Comparison of ENCODE assay signal across 11 cellular contexts in the genomic region with DNA sequence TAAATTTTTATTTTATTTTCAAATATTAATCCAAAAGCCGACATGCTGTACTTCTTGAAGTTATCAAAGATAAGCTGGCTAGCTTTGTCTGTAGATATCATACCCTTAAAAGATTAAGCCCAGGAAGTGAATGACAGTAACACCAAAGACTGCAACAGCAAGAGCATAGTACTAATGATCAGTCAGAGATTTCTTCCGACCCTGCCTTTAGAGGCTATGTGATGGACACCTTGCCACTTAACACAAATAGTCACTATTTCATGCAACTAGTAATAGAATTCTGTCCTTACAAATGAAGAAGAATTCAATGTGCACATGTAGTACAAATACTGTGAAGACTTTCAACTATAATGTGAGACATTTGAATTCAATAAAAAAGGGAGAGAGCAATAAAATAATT. TPM values are rescaled to one million over a fixed set of nuclear protein-coding genes. Genes with fewer than 3 reads are reported as not detected.
A peak's percentile ranks its signal among the peaks of the same experiment; 100 is the strongest.
DNase-seq lines count a peak whose midpoint lies in the region; ATAC-seq and TF ChIP-seq lines count a peak whose summit lies in the region.
"Had no signal": no experiment of that assay in that cellular context is flagged by ENCODE, and none has a peak within 500 bp of the region (broad histone marks: within the 10 kb centered on the region; RNA-seq: fewer than 3 reads in every experiment).

No MANE protein-coding gene starts in this region.

- H3F3A ChIP-seq in MM.1S (ENCODE audit: insufficient read depth, low read length) = no peaks in the 10 kb centered on the region

- H3K9me3 ChIP-seq in upper lobe of right lung (no peaks in the 10 kb centered on the region), MM.1S (replicated peaks; ENCODE audit: insufficient read depth, low read length) (no peaks in the 10 kb centered on the region)

- no peaks in the 10 kb centered on the region for H3K36me3 ChIP-seq in upper lobe of right lung
- H3K36me3 ChIP-seq in MM.1S (replicated peaks; ENCODE audit: insufficient read depth, low read length) = no peaks in the 10 kb centered on the region

- H2AFZ ChIP-seq in MM.1S (ENCODE audit: low read length) = no peak overlapping the region

- no peak overlapping the region for H3K4me3 ChIP-seq in upper lobe of right lung
- no peak overlapping the region for H3K4me3 ChIP-seq in MM.1S (ENCODE audit: low read length)

- no peaks in the 10 kb centered on the region for H3K9me3 Mint-ChIP-seq in activated naive CD4-positive, alpha-beta T cell treated with anti-CD3 and anti-CD28 coated beads for 36 hours
- no peaks in the 10 kb centered on the region for H3K9me3 Mint-ChIP-seq in activated CD4-positive, alpha-beta memory T cell treated with anti-CD3 and anti-CD28 coated beads for 36 hours
- no peaks in the 10 kb centered on the region for H3K9me3 Mint-ChIP-seq in memory B cell

- TF ChIP-seq CTCF in upper lobe of right lung (IDR thresholded peaks at IDR 0.05) (no peak), MM.1S (IDR thresholded peaks at IDR 0.05; ENCODE audit: low read length) (no peak)

- no peaks in the 10 kb centered on the region for H3K9me2 ChIP-seq in MM.1S (replicated peaks; ENCODE audit: insufficient read depth, low read length)

- CTCF ChIA-PET in activated naive CD4-positive, alpha-beta T cell treated with anti-CD3 and anti-CD28 coated beads for 36 hours (lab: Charles Lee) = interaction anchor here (0.8 kb wide), 1 partner anchor 16 kb away, joined by 3 read pairs; no protein-coding TSS in a partner anchor
- CTCF ChIA-PET in activated CD4-positive, alpha-beta memory T cell treated with anti-CD3 and anti-CD28 coated beads for 36 hours (lab: Charles Lee) = no interaction called here

- H3K27ac ChIP-seq in upper lobe of right lung (peak overlapping the region; percentile 86), MM.1S (ENCODE audit: low read length) (no peak overlapping the region)

- peaks cover 42% of the 10 kb centered on the region for H3K4me1 ChIP-seq in upper lobe of right lung
- no peaks in the 10 kb centered on the region for H3K4me1 ChIP-seq in MM.1S (ENCODE audit: low read length)

- POLR2A ChIA-PET in activated CD4-positive, alpha-beta memory T cell treated with anti-CD3 and anti-CD28 coated beads for 36 hours (lab: Charles Lee) = interaction anchor here (0.6 to 9.8 kb wide), 5 partner anchors 12 to 73 kb away, joined by 3 to 130 read pairs (median 5); a partner anchor contains a TSS

- no peaks in the 10 kb centered on the region for H3K27me3 Mint-ChIP-seq in activated naive CD4-positive, alpha-beta T cell treated with anti-CD3 and anti-CD28 coated beads for 36 hours (ENCODE audit: low read depth)
- no peaks in the 10 kb centered on the region for H3K27me3 Mint-ChIP-seq in activated CD4-positive, alpha-beta memory T cell treated with anti-CD3 and anti-CD28 coated beads for 36 hours
- H3K27me3 Mint-ChIP-seq in memory B cell = no peaks in the 10 kb centered on the region

- no peaks in the 10 kb centered on the region for H4K20me1 ChIP-seq in MM.1S (ENCODE audit: insufficient read depth, low read length)

- DNase-seq in activated naive CD4-positive, alpha-beta T cell treated with anti-CD3 and anti-CD28 coated beads for 36 hours = no peak
- no peak for DNase-seq in activated naive CD4-positive, alpha-beta T cell (lab: John Stamatoyannopoulos, UW)
- no peak for DNase-seq in activated CD4-positive, alpha-beta memory T cell treated with anti-CD3 and anti-CD28 coated beads for 36 hours
- no peak for DNase-seq in memory B cell (ENCODE audit: low spot score in 2 of 2)
- DNase-seq in upper lobe of right lung = no peak
- no peak for DNase-seq in NAMALWA (ENCODE audit: low spot score)
- no peak for DNase-seq in MM.1S
- DNase-seq: dorsolateral prefrontal cortex, substantia nigra, T1000 had no signal

- ATAC-seq in memory B cell (ENCODE audit: low read depth) (no peak), upper lobe of right lung (no peak), GM18870 (IDR thresholded peaks at IDR 0.05; ENCODE audit: unreplicated experiment) (no peak)

- H3K27me3 ChIP-seq in upper lobe of right lung = no peaks in the 10 kb centered on the region
- no peaks in the 10 kb centered on the region for H3K27me3 ChIP-seq in MM.1S (replicated peaks; ENCODE audit: insufficient read depth, low read length)
- H3K27me3 ChIP-seq: dorsolateral prefrontal cortex had no signal

- H3K36me3 Mint-ChIP-seq in activated naive CD4-positive, alpha-beta T cell treated with anti-CD3 and anti-CD28 coated beads for 36 hours (ENCODE audit: low read depth) = peaks cover 4% of the 10 kb centered on the region
- H3K36me3 Mint-ChIP-seq in activated CD4-positive, alpha-beta memory T cell treated with anti-CD3 and anti-CD28 coated beads for 36 hours = no peaks in the 10 kb centered on the region
- peaks cover 9% of the 10 kb centered on the region for H3K36me3 Mint-ChIP-seq in memory B cell

- no peaks in the 10 kb centered on the region for H3K79me2 ChIP-seq in MM.1S (ENCODE audit: low read length)

- H3K9ac ChIP-seq in MM.1S (ENCODE audit: low read length) = no peak overlapping the region

- peak overlapping the region; percentile 85 for H3K27ac Mint-ChIP-seq in activated naive CD4-positive, alpha-beta T cell treated with anti-CD3 and anti-CD28 coated beads for 36 hours
- peak overlapping the region; percentile 95 for H3K27ac Mint-ChIP-seq in activated CD4-positive, alpha-beta memory T cell treated with anti-CD3 and anti-CD28 coated beads for 36 hours
- H3K27ac Mint-ChIP-seq in memory B cell = peak overlapping the region; percentile 6

- H3K4me1 Mint-ChIP-seq in activated naive CD4-positive, alpha-beta T cell treated with anti-CD3 and anti-CD28 coated beads for 36 hours (ENCODE audit: low read depth) = peaks cover 85% of the 10 kb centered on the region
- H3K4me1 Mint-ChIP-seq in activated CD4-positive, alpha-beta memory T cell treated with anti-CD3 and anti-CD28 coated beads for 36 hours (ENCODE audit: low read depth) = peaks cover 83% of the 10 kb centered on the region
- H3K4me1 Mint-ChIP-seq in memory B cell = peaks cover 40% of the 10 kb centered on the region

- intact Hi-C loops in activated naive CD4-positive, alpha-beta T cell treated with anti-CD3 and anti-CD28 coated beads for 36 hours (cut with micrococcal nuclease) = no loop called here
- intact Hi-C loops in activated CD4-positive, alpha-beta memory T cell treated with anti-CD3 and anti-CD28 coated beads for 36 hours (cut with micrococcal nuclease) = loop anchor here (5.0 kb wide), 4 partner anchors 952 to 1522 kb away; a partner anchor contains a TSS
- intact Hi-C loops in upper lobe of right lung (cut with DNase I) = no loop called here

- no peak overlapping the region for H3K4me2 ChIP-seq in MM.1S (ENCODE audit: low read depth, low read length)

- peak overlapping the region; percentile 60 for H3K4me3 Mint-ChIP-seq in activated naive CD4-positive, alpha-beta T cell treated with anti-CD3 and anti-CD28 coated beads for 36 hours
- H3K4me3 Mint-ChIP-seq in activated CD4-positive, alpha-beta memory T cell treated with anti-CD3 and anti-CD28 coated beads for 36 hours = no peak overlapping the region
- H3K4me3 Mint-ChIP-seq in memory B cell = no peak overlapping the region

RNA-seq across cellular contexts. Expression of a gene that starts 9.2 kb away (rescaled TPM):
- 100 to 1,000 TPM; 387 to 391 TPM for total RNA-seq in activated naive CD4-positive, alpha-beta T cell treated with anti-CD3 and anti-CD28 coated beads for 36 hours
- total RNA-seq in activated CD4-positive, alpha-beta memory T cell treated with anti-CD3 and anti-CD28 coated beads for 36 hours = 100 to 1,000 TPM; 290 to 302 TPM
- total RNA-seq in upper lobe of right lung = 229 TPM

Comparison
In these comparisons a context has a peak if more than half of its experiments do, and no peak if none do; other contexts are left out.
1. H3K27ac Mint-ChIP-seq: peak in every context shown above with its lines; median percentile 95 in activated CD4-positive, alpha-beta memory T cell treated with anti-CD3 and anti-CD28 coated beads for 36 hours; 85 in activated naive CD4-positive, alpha-beta T cell treated with anti-CD3 and anti-CD28 coated beads for 36 hours; 6 in memory B cell.